16 cellular contexts compared by ENCODE assay signal in the genomic region with DNA sequence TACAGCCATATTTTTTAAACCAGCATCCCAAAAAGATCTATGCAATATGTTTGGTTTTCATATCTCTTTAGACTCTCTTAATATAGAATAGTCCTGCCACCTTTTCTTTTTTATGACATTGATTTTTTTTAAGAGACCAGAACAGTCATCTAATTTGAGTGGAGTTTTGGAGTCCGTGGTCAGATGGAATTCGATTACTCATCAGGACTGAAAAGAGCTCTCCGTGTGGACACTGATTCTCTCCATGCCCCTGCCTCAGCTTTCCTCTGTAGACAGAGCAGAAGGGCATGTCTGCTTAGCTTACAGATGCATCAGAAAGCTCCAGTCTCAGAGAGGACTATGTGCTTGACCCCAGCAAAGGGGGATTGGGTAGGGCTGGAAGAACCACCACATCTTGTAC. TPM values are rescaled to one million over a fixed set of nuclear protein-coding genes. Genes with fewer than 3 reads are reported as not detected.
DNase-seq lines count a peak whose midpoint lies in the region; ATAC-seq and TF ChIP-seq lines count a peak whose summit lies in the region.
"Had no signal": no experiment of that assay in that cellular context is flagged by ENCODE, and none has a peak within 500 bp of the region (broad histone marks: within the 10 kb centered on the region; RNA-seq: fewer than 3 reads in every experiment).

No MANE protein-coding gene starts in this region.

- H3K4me2 ChIP-seq in SK-N-SH, result 0 out of 2 replicates have a peak overlapping the region, but pooled peaks have one; percentile 11

- peaks cover 9% of the 10 kb centered on the region for H3F3A ChIP-seq in SK-N-SH (replicated peaks; ENCODE audit: insufficient read depth)

- POLR2A ChIA-PET in SK-N-SH (lab: Yijun Ruan, JAX), result no interaction called here

- intact Hi-C loops in left cardiac atrium (cut with DNase I), result no loop called here

- H4K20me1 ChIP-seq in SK-N-SH (ENCODE audit: insufficient read depth), result no peaks in the 10 kb centered on the region

- TF ChIP-seq RAD21 in SK-N-SH (IDR thresholded peaks at IDR 0.05; ENCODE audit: low read length), result no peak

- H3K4me1 ChIP-seq in right atrium auricular region (peaks cover 0 to 5% of the 10 kb centered on the region in 2 donors), SK-N-SH (ENCODE audit: control insufficient read depth in 1 of 2, insufficient read depth in 2 of 2, low read depth in 1 of 2, low read length in 1 of 2) (peaks cover 0 to 3% of the 10 kb centered on the region in 2 experiments; a peak in 2 of 4 replicates)

- H2AFZ ChIP-seq in SK-N-SH (ENCODE audit: low read depth), result peak overlapping the region; percentile 39; the same call in 1 of the 2 replicates

- H3K9me3 ChIP-seq in right atrium auricular region (peaks cover 0 to 31% of the 10 kb centered on the region in 2 donors), SK-N-SH (peaks cover 15% of the 10 kb centered on the region; the same call in 1 of the 2 replicates)
- H3K9me3 ChIP-seq: testis had no signal

- CTCF ChIA-PET in SK-N-SH (lab: Yijun Ruan, JAX), result no interaction called here

- no peak for DNase-seq in left cardiac atrium
- no peak for DNase-seq in right atrium auricular region (ENCODE audit: low spot score)
- no peak for DNase-seq in SK-N-SH
- DNase-seq in fibroblast of pulmonary artery (ENCODE audit: low read depth), result peak; percentile 62
- DNase-seq in NCI-H82 treated with DMSO at 0.1 percent for 48 hours (lab: John Stamatoyannopoulos, UW; ENCODE audit: unreplicated experiment), result no peak
- DNase-seq in activated naive CD4-positive, alpha-beta T cell (lab: John Stamatoyannopoulos, UW), result no peak
- no peak for DNase-seq in NCI-H1417 treated with DMSO at 0.1 percent for 48 hours (lab: John Stamatoyannopoulos, UW)
- DNase-seq: activated CD4-positive, alpha-beta memory T cell treated with anti-CD3 and anti-CD28 coated beads for 36 hours; DND-41; hypothalamus; mucosa of descending colon; NCI-H146; NK-92 treated with Interleukin-12 subunit alpha and Interleukin-12 subunit beta, amount 100 ng/mL, for 24 hours; right lobe of liver; testis had no signal

- H3K36me3 ChIP-seq in right atrium auricular region (no peaks in the 10 kb centered on the region), SK-N-SH (replicated peaks in 1 of 2; ENCODE audit: control insufficient read depth in 1 of 2, insufficient read depth in 2 of 2, low read length in 1 of 2) (peaks cover 0 to 5% of the 10 kb centered on the region in 2 experiments)
- H3K36me3 ChIP-seq: right lobe of liver had no signal

- H3K27me3 ChIP-seq in right atrium auricular region (no peaks in the 10 kb centered on the region), SK-N-SH (ENCODE audit: insufficient read depth) (no peaks in the 10 kb centered on the region)
- H3K27me3 ChIP-seq: right lobe of liver, testis had no signal

- H3K4me3 ChIP-seq in right atrium auricular region (no peak overlapping the region), SK-N-SH (ENCODE audit: low read depth in 2 of 2, low read length in 1 of 2) (no peak overlapping the region), fibroblast of pulmonary artery (replicated peaks; ENCODE audit: low read depth, low read length) (no peak overlapping the region)
- H3K4me3 ChIP-seq: mucosa of descending colon, right lobe of liver, testis had no signal

- WGBS in SK-N-SH (ENCODE audit: low lambda C conversion rate), result 3% methylated on average over 3 of the region's 3 CpGs

- no peak for TF ChIP-seq CTCF in right atrium auricular region (IDR thresholded peaks at IDR 0.05)
- TF ChIP-seq CTCF in SK-N-SH (IDR thresholded peaks at IDR 0.05), result no peak
- TF ChIP-seq CTCF in fibroblast of pulmonary artery (IDR thresholded peaks at IDR 0.05; ENCODE audit: low read length, missing control alignments), result no peak

- TF ChIP-seq EP300 in SK-N-SH (IDR thresholded peaks at IDR 0.05; ENCODE audit: borderline replicate concordance in 1 of 2, low read depth in 1 of 2, low read length in 1 of 2), result no peak

- no peak overlapping the region for H3K9ac ChIP-seq in SK-N-SH

- peak; percentile 41 to 85 for ATAC-seq in left cardiac atrium
- ATAC-seq in HG03175 (IDR thresholded peaks at IDR 0.05; ENCODE audit: unreplicated experiment), result no peak
- ATAC-seq: mucosa of descending colon had no signal

- no peaks in the 10 kb centered on the region for H3K9me2 ChIP-seq in SK-N-SH

- H3K27ac ChIP-seq in right atrium auricular region (peak overlapping the region in 1 of 2 donors; percentile 24), SK-N-SH (ENCODE audit: low read depth in 2 of 2, low read length in 1 of 2) (peak overlapping the region; percentile 46 to 69)
- H3K27ac ChIP-seq: right lobe of liver had no signal

- H3K79me2 ChIP-seq in SK-N-SH (ENCODE audit: insufficient read depth), result no peaks in the 10 kb centered on the region

TF ChIP-seq in SK-N-SH, 30 proteins besides CTCF, POLR2A, EP300 and RAD21 (continues in another document):
- TF ChIP-seq MXI1 (IDR thresholded peaks at IDR 0.05; ENCODE audit: low read depth, low read length) (no peak), FOSL2 (IDR thresholded peaks at IDR 0.05; ENCODE audit: borderline replicate concordance, low read depth) (peak; percentile 74; the same call in 1 of the 2 replicates), RCOR1 (IDR thresholded peaks at IDR 0.05; ENCODE audit: low read length) (no peak), NFIC (IDR thresholded peaks at IDR 0.05; ENCODE audit: borderline replicate concordance) (peak; percentile 32; the same call in 1 of the 2 replicates), FOXM1 (IDR thresholded peaks at IDR 0.05; ENCODE audit: low read depth) (no peak), USF2 (IDR thresholded peaks at IDR 0.05; ENCODE audit: borderline replicate concordance, low read depth, low read length) (no peak), USF1 (IDR thresholded peaks at IDR 0.05; ENCODE audit: borderline replicate concordance, low read depth) (no peak), TCF12 (IDR thresholded peaks at IDR 0.05) (peak; percentile 77), ELF1 (IDR thresholded peaks at IDR 0.05) (no peak), RFX5 (IDR thresholded peaks at IDR 0.05; ENCODE audit: low read length) (no peak), YY1 (IDR thresholded peaks at IDR 0.05; ENCODE audit: low read depth) (no peak), GABPA (IDR thresholded peaks at IDR 0.05; ENCODE audit: low read depth) (no peak), PBX3 (IDR thresholded peaks at IDR 0.05) (peak; percentile 63), ZBTB33 (IDR thresholded peaks at IDR 0.05; ENCODE audit: borderline replicate concordance, low read depth) (no peak), MEF2A (IDR thresholded peaks at IDR 0.05; ENCODE audit: borderline replicate concordance, low read depth) (no peak), POLR2AphosphoS5 (IDR thresholded peaks at IDR 0.05; ENCODE audit: low read depth, low read length) (0 out of 2 replicates have a peak, but pooled peaks have one; percentile 19), JUND (IDR thresholded peaks at IDR 0.05) (peak; percentile 66), SMC3 (IDR thresholded peaks at IDR 0.05; ENCODE audit: low read depth, low read length) (no peak), EZH2phosphoT487 (IDR thresholded peaks at IDR 0.05; ENCODE audit: borderline replicate concordance, low read depth) (no peak)

RNA-seq across cellular contexts. Expression of gene SMCO2, which starts 27.8 kb away (rescaled TPM):
- not detected for total RNA-seq in left cardiac atrium
- not detected for total RNA-seq in right atrium auricular region
- polyA plus RNA-seq in SK-N-SH (2012; rRNA removed), result 0.21 and 0.26 TPM in 2 replicates
- polyA plus RNA-seq in SK-N-SH (2012; cell fraction: cytosol; rRNA removed), result 0.16 and 0.37 TPM in 2 replicates
- 0.89 and 2.0 TPM in 2 replicates for polyA plus RNA-seq in SK-N-SH (2012; cell fraction: nucleus; rRNA removed)
- total RNA-seq: mucosa of descending colon had no signal

RNA-seq across cellular contexts. Expression of gene PPFIBP1, which starts 49.7 kb away (rescaled TPM):
- 100 to 1,000 TPM in 1 of 2 donors, 10 to 100 TPM in 1; 92.7 to 123 TPM for total RNA-seq in left cardiac atrium
- total RNA-seq in right atrium auricular region, result 10 to 100 TPM; 65.2 to 66.0 TPM
- 55.0 and 74.3 TPM in 2 replicates for polyA plus RNA-seq in SK-N-SH (2012; rRNA removed)
- polyA plus RNA-seq in SK-N-SH (2012; cell fraction: cytosol; rRNA removed), result 60.6 and 69.2 TPM in 2 replicates
- 89.8 and 149 TPM in 2 replicates for polyA plus RNA-seq in SK-N-SH (2012; cell fraction: nucleus; rRNA removed)
